Comparison of ENCODE assay signal across 21 cellular contexts in genomic region chr4:116880625-116881024, GRCh38.
DNase-seq lines count a peak whose midpoint lies in the region; ATAC-seq and TF ChIP-seq lines count a peak whose summit lies in the region.
"Had no signal": no experiment of that assay in that cellular context is flagged by ENCODE, and none has a peak within 500 bp of the region (broad histone marks: within the 10 kb centered on the region; RNA-seq: fewer than 3 reads in every experiment).

No MANE protein-coding gene starts in this region.

- in situ Hi-C loops in ACHN (cut with HindIII; ENCODE audit: low pct_ligation_motif_present, low pct_unique_long_range_greater_than_20kb, low sequenced_read_pairs), result no loop called here

- TF ChIP-seq POLR2A in NB4 (IDR thresholded peaks at IDR 0.05; ENCODE audit: extremely low read depth, insufficient read length) (no peak), stomach (IDR thresholded peaks at IDR 0.05) (no peak)

- peak; percentile 30 for ATAC-seq in GM19438 (IDR thresholded peaks at IDR 0.05; ENCODE audit: low read depth, unreplicated experiment)
- ATAC-seq in HG02973 (IDR thresholded peaks at IDR 0.05; ENCODE audit: unreplicated experiment), result peak; percentile 49
- ATAC-seq: activated CD4-positive, CD25-positive, alpha-beta regulatory T cell treated with anti-CD3 and anti-CD28 coated beads, Interleukin-2, amount 50 U/mL, for 24 hours; sciatic nerve had no signal

- peak; percentile 6 for DNase-seq in ACHN
- DNase-seq in NB4 (ENCODE audit: low read depth), result peak; percentile 16
- no peak for DNase-seq in NCI-H524 (lab: John Stamatoyannopoulos, UW)
- DNase-seq in stomach, result no peak
- no peak for DNase-seq in T1000 (lab: John Stamatoyannopoulos, UW)
- no peak for DNase-seq in activated CD4-positive, CD25-positive, alpha-beta regulatory T cell treated with anti-CD3 and anti-CD28 coated beads, Interleukin-2, amount 50 U/mL, for 72 hours
- DNase-seq: activated naive CD8-positive, alpha-beta T cell treated with anti-CD3 and anti-CD28 coated beads, Interleukin-2, amount 10 ng/mL, durations not matched to agents 7 days and 5 days; brain microvascular endothelial cell; cortex of kidney; DMS153; GF-D8; HFFc6; islet precursor cell; naive B cell; NCI-H146; upper lobe of left lung had no signal

- H3K4me1 ChIP-seq in stomach, result no peaks in the 10 kb centered on the region
- H3K4me1 ChIP-seq: upper lobe of left lung had no signal

- H3K4me3 ChIP-seq in NB4 (ENCODE audit: low read depth, low read length), result no peak overlapping the region
- H3K4me3 ChIP-seq in stomach, result no peak overlapping the region
- H3K4me3 ChIP-seq: hepatocyte, upper lobe of left lung had no signal

- H3K27me3 ChIP-seq in stomach, result no peaks in the 10 kb centered on the region
- H3K27me3 ChIP-seq: brain microvascular endothelial cell, hepatocyte, upper lobe of left lung had no signal

- no peak overlapping the region for H3K27ac ChIP-seq in stomach
- H3K27ac ChIP-seq: brain microvascular endothelial cell, hepatocyte, upper lobe of left lung had no signal

- TF ChIP-seq CTCF in NB4 (IDR thresholded peaks at IDR 0.05; ENCODE audit: low read depth, low read length) (no peak), stomach (IDR thresholded peaks at IDR 0.05) (no peak)

- H3K9me3 ChIP-seq in stomach, result no peaks in the 10 kb centered on the region
- H3K9me3 ChIP-seq: upper lobe of left lung had no signal

- intact Hi-C loops in stomach (cut with DNase I; ENCODE audit: low total_unique reads), result no loop called here

- WGBS in stomach, 5 donors, result 14 to 23% (median 16%) methylated on average over 1 of the region's 1 CpG

- TF ChIP-seq EP300 in stomach (IDR thresholded peaks at IDR 0.05), result no peak

- H3K36me3 ChIP-seq in stomach, result no peaks in the 10 kb centered on the region
- H3K36me3 ChIP-seq: brain microvascular endothelial cell, upper lobe of left lung had no signal

Comparison
In these comparisons a context has a peak if more than half of its experiments do, and no peak if none do; other contexts are left out.
1. DNase-seq: peak in ACHN (single experiment) and NB4 (single experiment); none in NCI-H524 (0 of 2), stomach (single experiment), T1000 (single experiment) and activated CD4-positive, CD25-positive, alpha-beta regulatory T cell treated with anti-CD3 and anti-CD28 coated beads, Interleukin-2, amount 50 U/mL, for 72 hours (single experiment).